1 cellular context compared by ENCODE assay signal in the genomic region with DNA sequence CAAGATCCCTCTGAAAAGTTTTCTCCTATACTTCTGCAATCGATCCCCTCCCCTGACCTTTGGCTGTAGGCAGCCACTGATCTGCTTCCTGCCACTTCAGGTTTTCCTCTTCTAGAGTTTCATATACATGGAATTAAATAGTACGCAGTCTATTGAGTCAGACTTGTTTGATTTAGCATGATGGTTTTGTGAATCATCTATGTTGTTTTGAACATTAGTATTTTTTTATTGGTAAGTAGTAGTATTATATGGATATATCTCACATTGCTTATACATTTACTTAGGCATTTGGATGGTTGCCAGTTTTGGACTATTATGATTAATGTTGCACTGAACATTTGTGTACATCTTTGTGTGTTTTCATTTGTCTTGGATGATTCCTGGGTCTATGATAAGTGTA.
TF ChIP-seq lines count a peak whose summit lies in the region.

No MANE protein-coding gene starts in this region.

TF ChIP-seq in GM23338, 12 proteins besides CTCF, POLR2A, EP300 and RAD21 (continued from another document):
- TF ChIP-seq JUNB (IDR thresholded peaks at IDR 0.05; ENCODE audit: unreplicated experiment): no peak
- no peak for TF ChIP-seq POLR2AphosphoS5 (IDR thresholded peaks at IDR 0.05; ENCODE audit: low read depth)
- no peak for TF ChIP-seq REST (IDR thresholded peaks at IDR 0.05; ENCODE audit: unreplicated experiment)
- no peak for TF ChIP-seq EZH2 (IDR thresholded peaks at IDR 0.05; ENCODE audit: low read depth, unreplicated experiment)
- TF ChIP-seq ZNF331 (CRISPR knock-in tag; IDR thresholded peaks at IDR 0.05; ENCODE audit: low read depth): no peak
